In genomic region chr3:129602309-129602708, GRCh38 we compare ENCODE assay signal across 1 cellular context.
TF ChIP-seq lines count a peak whose summit lies in the region.

No MANE protein-coding gene starts in this region.

TF ChIP-seq in HEK293T, 16 proteins besides CTCF, POLR2A, EP300 and RAD21 (continued from another document):
- TF ChIP-seq HDGF (IDR thresholded peaks at IDR 0.05; ENCODE audit: borderline replicate concordance) (no peak), SP1 (IDR thresholded peaks at IDR 0.05) (no peak), ELF4 (IDR thresholded peaks at IDR 0.05) (no peak), FOXK2 (IDR thresholded peaks at IDR 0.05) (no peak), FOXA1 (IDR thresholded peaks at IDR 0.05) (no peak)
